1 cellular context compared by ENCODE assay signal in the genomic region with DNA sequence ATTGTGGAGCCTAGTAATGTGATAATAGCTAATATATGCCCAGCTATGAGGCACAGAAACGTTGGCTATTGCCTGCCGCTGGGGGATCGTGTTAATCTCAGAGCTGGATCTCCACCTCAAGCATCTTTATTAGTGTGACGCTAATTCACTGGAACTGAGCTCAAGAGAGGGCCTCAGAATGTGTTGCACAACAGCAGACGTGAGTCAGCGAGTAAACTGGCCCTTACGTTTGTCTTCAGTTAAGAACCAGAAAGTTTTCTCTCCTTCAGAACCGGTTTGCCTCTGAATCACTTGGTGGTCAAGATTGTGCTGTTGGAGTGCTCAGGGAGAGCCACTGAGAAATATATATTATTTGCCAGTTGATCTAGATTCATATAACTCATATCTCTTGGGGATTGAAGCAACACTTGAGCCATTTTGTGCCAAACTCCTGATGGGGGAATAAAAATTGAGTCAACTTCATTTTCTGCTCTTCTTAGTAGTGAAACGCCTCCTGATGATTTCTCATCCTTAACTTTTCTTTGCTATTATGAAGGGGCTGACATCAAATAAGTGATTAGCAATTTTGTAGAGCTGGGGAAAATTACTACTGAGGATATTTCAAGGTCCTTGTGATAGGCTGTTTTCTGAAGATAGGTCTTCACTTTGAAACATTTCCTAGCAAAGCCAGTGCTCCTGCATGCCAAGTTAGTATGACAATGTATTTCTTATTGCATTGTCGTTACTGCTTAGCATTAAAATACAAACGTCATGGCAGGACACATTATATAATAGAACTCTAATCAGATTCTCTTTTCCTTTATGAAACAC.
TF ChIP-seq lines count a peak whose summit lies in the region.

No MANE protein-coding gene starts in this region.

TF ChIP-seq in IMR-90, 13 proteins besides CTCF, POLR2A, EP300 and RAD21:
- no peak for TF ChIP-seq ELK1 (IDR thresholded peaks at IDR 0.05; ENCODE audit: borderline replicate concordance, low read depth, low read length)
- TF ChIP-seq CHD1 (IDR thresholded peaks at IDR 0.05; ENCODE audit: low read depth, low read length), result no peak
- TF ChIP-seq RFX5 (IDR thresholded peaks at IDR 0.05; ENCODE audit: low read depth, low read length), result no peak
- TF ChIP-seq FOS (IDR thresholded peaks at IDR 0.05; ENCODE audit: low read depth, low read length), result peak; percentile 96
- peak; percentile 15 for TF ChIP-seq RCOR1 (IDR thresholded peaks at IDR 0.05; ENCODE audit: insufficient replicate concordance, low read length)
- TF ChIP-seq, protein P1, sequence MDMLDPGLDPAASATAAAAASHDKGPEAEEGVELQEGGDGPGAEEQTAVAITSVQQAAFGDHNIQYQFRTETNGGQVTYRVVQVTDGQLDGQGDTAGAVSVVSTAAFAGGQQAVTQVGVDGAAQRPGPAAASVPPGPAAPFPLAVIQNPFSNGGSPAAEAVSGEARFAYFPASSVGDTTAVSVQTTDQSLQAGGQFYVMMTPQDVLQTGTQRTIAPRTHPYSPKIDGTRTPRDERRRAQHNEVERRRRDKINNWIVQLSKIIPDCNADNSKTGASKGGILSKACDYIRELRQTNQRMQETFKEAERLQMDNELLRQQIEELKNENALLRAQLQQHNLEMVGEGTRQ (IDR thresholded peaks at IDR 0.05; ENCODE audit: low read depth, low read length), result no peak
- TF ChIP-seq MXI1 (IDR thresholded peaks at IDR 0.05; ENCODE audit: borderline replicate concordance, low read depth, low read length), result no peak
- TF ChIP-seq NFE2L2 (IDR thresholded peaks at IDR 0.05; ENCODE audit: low read depth, low read length), result peak; percentile 81; the same call in 1 of the 2 replicates
- no peak for TF ChIP-seq MAFK (IDR thresholded peaks at IDR 0.05; ENCODE audit: low read depth, low read length)
- peak; percentile 100 for TF ChIP-seq CEBPB (IDR thresholded peaks at IDR 0.05; ENCODE audit: low read depth, low read length)
- TF ChIP-seq MAZ (IDR thresholded peaks at IDR 0.05; ENCODE audit: borderline replicate concordance, low read depth, low read length), result peak; percentile 14; the same call in 1 of the 2 replicates
- TF ChIP-seq SMC3 (IDR thresholded peaks at IDR 0.05; ENCODE audit: low read depth, low read length), result peak; percentile 33; the same call in 1 of the 2 replicates
- peak; percentile 43; the same call in 1 of the 2 replicates for TF ChIP-seq BHLHE40 (IDR thresholded peaks at IDR 0.05; ENCODE audit: low read depth, low read length)
